ENCODE assay signal across 8 cellular contexts in the genomic region with DNA sequence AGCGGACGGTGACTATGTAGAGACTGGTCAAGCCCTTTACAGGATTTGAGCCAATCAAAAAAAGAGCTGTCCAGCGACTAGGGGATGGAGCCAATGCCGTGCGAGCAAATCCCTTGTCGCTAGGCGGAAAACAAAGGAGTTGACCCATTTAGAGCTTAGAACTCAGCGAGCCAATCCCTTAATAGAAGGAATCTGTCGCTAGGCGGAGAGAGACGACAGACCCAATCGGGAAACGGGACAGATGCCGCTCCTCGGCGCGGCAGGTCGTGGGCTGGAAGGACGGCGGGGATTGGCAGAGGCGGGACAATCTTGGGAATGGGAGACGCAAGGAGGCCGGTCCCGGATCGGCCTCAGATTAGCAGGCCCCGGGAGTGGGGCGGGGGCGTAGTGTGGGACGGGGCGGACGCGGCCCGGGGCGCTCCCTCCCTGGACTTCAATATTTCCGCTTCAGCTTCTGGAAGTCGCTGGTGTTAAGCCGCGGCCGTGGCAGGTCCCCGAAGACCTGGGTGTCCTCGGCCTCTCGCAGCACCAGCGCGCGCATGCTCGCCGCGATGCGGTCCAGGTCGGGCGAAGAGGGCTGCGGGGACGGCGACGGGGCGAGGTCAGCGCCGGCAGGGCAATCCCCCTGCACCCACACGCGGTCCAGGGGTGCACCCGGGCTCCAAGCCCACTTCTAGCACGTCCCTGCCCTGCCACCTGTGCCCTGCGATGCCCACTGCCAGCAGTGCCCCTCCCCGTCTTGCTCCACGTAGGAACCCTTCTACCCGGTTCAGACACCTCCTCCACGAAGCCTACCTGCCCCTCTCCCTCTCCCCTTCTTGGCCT. TPM values are rescaled to one million over a fixed set of nuclear protein-coding genes. Genes with fewer than 3 reads are reported as not detected.
DNase-seq lines count a peak whose midpoint lies in the region; FAIRE-seq and TF ChIP-seq lines count a peak whose summit lies in the region.

No MANE protein-coding gene starts in this region.

- peak overlapping the region in 4 of 5 donors; percentile 65 to 84 (median 78) for H3K9ac ChIP-seq in subcutaneous abdominal adipose tissue (ENCODE audit: low read length in 5 of 5)

- intact Hi-C loops in activated naive CD4-positive, alpha-beta T cell treated with anti-CD3 and anti-CD28 coated beads for 36 hours (cut with micrococcal nuclease) = loop anchor here (1.0 to 10.0 kb wide), 11 partner anchors 8 to 535 kb away; a partner anchor contains a TSS

- H3K27ac Mint-ChIP-seq in activated naive CD4-positive, alpha-beta T cell treated with anti-CD3 and anti-CD28 coated beads for 36 hours = peak overlapping the region; percentile 47

- peak overlapping the region; percentile 48 for H3K4me3 ChIP-seq in SJSA1
- H3K4me3 ChIP-seq in neuron (ENCODE audit: low read length) = peak overlapping the region; percentile 54
- H3K4me3 ChIP-seq in subcutaneous abdominal adipose tissue (ENCODE audit: low read depth in 1 of 5, low read length in 5 of 5) = peak overlapping the region; percentile 46 to 72 (median 63)

- CTCF ChIA-PET in HEK293T (lab: Yijun Ruan, JAX) = interaction anchor here (0.6 kb wide), 1 partner anchor 1763 kb away, joined by 3 read pairs; no protein-coding TSS in a partner anchor
- CTCF ChIA-PET in activated naive CD4-positive, alpha-beta T cell treated with anti-CD3 and anti-CD28 coated beads for 36 hours (lab: Charles Lee) = interaction anchor here (0.9 to 1.7 kb wide), 4 partner anchors 11 to 197 kb away, joined by 3 to 6 read pairs (median 3); no protein-coding TSS in a partner anchor

- peaks cover 16% of the 10 kb centered on the region for H3K36me3 Mint-ChIP-seq in activated naive CD4-positive, alpha-beta T cell treated with anti-CD3 and anti-CD28 coated beads for 36 hours (ENCODE audit: low read depth)

- peaks cover 19% of the 10 kb centered on the region for H3K36me3 ChIP-seq in SJSA1
- peaks cover 4% of the 10 kb centered on the region for H3K36me3 ChIP-seq in neuron (ENCODE audit: insufficient read depth, low read length)
- H3K36me3 ChIP-seq in subcutaneous abdominal adipose tissue (ENCODE audit: control insufficient read depth in 5 of 5, insufficient read depth in 5 of 5, low read length in 5 of 5) = peaks cover 0 to 30% (median 9%) of the 10 kb centered on the region in 5 donors

- peaks cover 30% of the 10 kb centered on the region for H3K4me1 ChIP-seq in SJSA1 (replicated peaks)
- peaks cover 30% of the 10 kb centered on the region for H3K4me1 ChIP-seq in neuron (ENCODE audit: insufficient read depth, low read length)
- H3K4me1 ChIP-seq in subcutaneous abdominal adipose tissue (ENCODE audit: control insufficient read depth in 5 of 5, insufficient read depth in 5 of 5, low read length in 5 of 5) = peaks cover 8 to 65% (median 51%) of the 10 kb centered on the region in 5 donors

- no peak overlapping the region for H3K4me3 Mint-ChIP-seq in activated naive CD4-positive, alpha-beta T cell treated with anti-CD3 and anti-CD28 coated beads for 36 hours

- H3K27me3 ChIP-seq in SJSA1 (replicated peaks) (no peaks in the 10 kb centered on the region), neuron (ENCODE audit: insufficient read depth, low read length) (no peaks in the 10 kb centered on the region), subcutaneous abdominal adipose tissue (ENCODE audit: control insufficient read depth in 5 of 5, insufficient read depth in 4 of 5, low read length in 5 of 5) (no peaks in the 10 kb centered on the region)

- peak; percentile 99 for FAIRE-seq in frontal cortex (lab: Jason Lieb, UNC)

- H3K9me3 ChIP-seq in SJSA1 (replicated peaks) (no peaks in the 10 kb centered on the region), neuron (ENCODE audit: low read length) (no peaks in the 10 kb centered on the region), subcutaneous abdominal adipose tissue (ENCODE audit: control insufficient read depth in 5 of 5, low read length in 5 of 5) (no peaks in the 10 kb centered on the region)

- peak overlapping the region; percentile 23 for H3K27ac ChIP-seq in SJSA1
- peak overlapping the region; percentile 90 for H3K27ac ChIP-seq in subcutaneous abdominal adipose tissue (ENCODE audit: low read depth, low read length)

- POLR2A ChIA-PET in HEK293T (lab: Yijun Ruan, JAX) = interaction anchor here (0.6 to 5.9 kb wide), 18 partner anchors 7 to 374 kb away, joined by 3 to 69 read pairs (median 4); a partner anchor contains a TSS

- no peaks in the 10 kb centered on the region for H3K9me3 Mint-ChIP-seq in activated naive CD4-positive, alpha-beta T cell treated with anti-CD3 and anti-CD28 coated beads for 36 hours

- H3K4me1 Mint-ChIP-seq in activated naive CD4-positive, alpha-beta T cell treated with anti-CD3 and anti-CD28 coated beads for 36 hours (ENCODE audit: low read depth) = peaks cover 47% of the 10 kb centered on the region

- H2AFZ ChIP-seq in neuron (ENCODE audit: low read depth, low read length) = no peak overlapping the region

- no peaks in the 10 kb centered on the region for H3K27me3 Mint-ChIP-seq in activated naive CD4-positive, alpha-beta T cell treated with anti-CD3 and anti-CD28 coated beads for 36 hours (ENCODE audit: low read depth)

- peak; percentile 95 for DNase-seq in GM03348 (ENCODE audit: low spot score)
- DNase-seq in HEK293T (ENCODE audit: extremely low spot score) = peak; percentile 82
- DNase-seq in MV-4-11 (lab: John Stamatoyannopoulos, UW) = peak; percentile 100
- peak; percentile 97 to 99 for DNase-seq in SJSA1 (ENCODE audit: low read depth in 1 of 2, low spot score in 2 of 2)
- peak; percentile 95 for DNase-seq in activated naive CD4-positive, alpha-beta T cell treated with anti-CD3 and anti-CD28 coated beads for 36 hours
- peak; percentile 92 for DNase-seq in frontal cortex (ENCODE audit: low spot score in 2 of 2)

TF ChIP-seq in HEK293T, 16 proteins besides CTCF, POLR2A, EP300 and RAD21:
- TF ChIP-seq L3MBTL2 (conservative IDR thresholded peaks at IDR 0.05) (peak; percentile 61), HDGF (IDR thresholded peaks at IDR 0.05; ENCODE audit: borderline replicate concordance) (peak; percentile 83; the same call in 1 of the 2 replicates), BHLHE40 (IDR thresholded peaks at IDR 0.05; ENCODE audit: borderline replicate concordance) (no peak), ELF4 (IDR thresholded peaks at IDR 0.05) (no peak), CTBP1 (IDR thresholded peaks at IDR 0.05; ENCODE audit: borderline replicate concordance) (no peak), NFRKB (IDR thresholded peaks at IDR 0.05) (no peak)
- TF ChIP-seq, protein P1, sequence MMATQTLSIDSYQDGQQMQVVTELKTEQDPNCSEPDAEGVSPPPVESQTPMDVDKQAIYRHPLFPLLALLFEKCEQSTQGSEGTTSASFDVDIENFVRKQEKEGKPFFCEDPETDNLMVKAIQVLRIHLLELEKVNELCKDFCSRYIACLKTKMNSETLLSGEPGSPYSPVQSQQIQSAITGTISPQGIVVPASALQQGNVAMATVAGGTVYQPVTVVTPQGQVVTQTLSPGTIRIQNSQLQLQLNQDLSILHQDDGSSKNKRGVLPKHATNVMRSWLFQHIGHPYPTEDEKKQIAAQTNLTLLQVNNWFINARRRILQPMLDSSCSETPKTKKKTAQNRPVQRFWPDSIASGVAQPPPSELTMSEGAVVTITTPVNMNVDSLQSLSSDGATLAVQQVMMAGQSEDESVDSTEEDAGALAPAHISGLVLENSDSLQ (IDR thresholded peaks at IDR 0.05) = peak; percentile 50

RNA-seq across cellular contexts. Expression of a gene that starts 2.3 kb away (rescaled TPM):
- 19.6 and 35.0 TPM in 2 replicates for total RNA-seq in SJSA1 (2014; rRNA removed; shearing (Covaris generic))
- total RNA-seq in activated naive CD4-positive, alpha-beta T cell treated with anti-CD3 and anti-CD28 coated beads for 36 hours = 10 to 100 TPM; 64.4 to 65.9 TPM
- total RNA-seq in frontal cortex = 23.2 TPM

RNA-seq across cellular contexts. Expression of a gene that starts 7.5 kb away (rescaled TPM):
- 2.5 and 8.8 TPM in 2 replicates for total RNA-seq in SJSA1 (2014; rRNA removed; shearing (Covaris generic))
- 10 to 100 TPM; 13.3 to 14.2 TPM for total RNA-seq in activated naive CD4-positive, alpha-beta T cell treated with anti-CD3 and anti-CD28 coated beads for 36 hours
- 4.1 TPM for total RNA-seq in frontal cortex

RNA-seq across cellular contexts. Expression of a gene that starts 7.8 kb away (rescaled TPM):
- 2.2 and 3.9 TPM in 2 replicates for total RNA-seq in SJSA1 (2014; rRNA removed; shearing (Covaris generic))
- 10 to 100 TPM; 29.8 to 32.4 TPM for total RNA-seq in activated naive CD4-positive, alpha-beta T cell treated with anti-CD3 and anti-CD28 coated beads for 36 hours
- 5.7 TPM for total RNA-seq in frontal cortex

RNA-seq across cellular contexts. Expression of a gene that starts 18.7 kb away (rescaled TPM):
- 65.8 and 98.0 TPM in 2 replicates for total RNA-seq in SJSA1 (2014; rRNA removed; shearing (Covaris generic))
- 10 to 100 TPM; 66.0 to 68.0 TPM for total RNA-seq in activated naive CD4-positive, alpha-beta T cell treated with anti-CD3 and anti-CD28 coated beads for 36 hours
- total RNA-seq in frontal cortex = 109 TPM

RNA-seq across cellular contexts. Expression of a gene that starts 27.0 kb away (rescaled TPM):
- 0.18 TPM in 1 of 2 replicates, not detected in the other for total RNA-seq in SJSA1 (2014; rRNA removed; shearing (Covaris generic))
- total RNA-seq in activated naive CD4-positive, alpha-beta T cell treated with anti-CD3 and anti-CD28 coated beads for 36 hours = 1 to 10 TPM; 7.2 to 7.5 TPM
- 0.41 TPM for total RNA-seq in frontal cortex

Comparison
In these comparisons a context has a peak if more than half of its experiments do, and no peak if none do; other contexts are left out.
1. Peak in every context shown above with its lines: DNase-seq, H3K4me3 ChIP-seq and H3K27ac ChIP-seq.